9 cellular contexts compared by ENCODE assay signal in the genomic region with DNA sequence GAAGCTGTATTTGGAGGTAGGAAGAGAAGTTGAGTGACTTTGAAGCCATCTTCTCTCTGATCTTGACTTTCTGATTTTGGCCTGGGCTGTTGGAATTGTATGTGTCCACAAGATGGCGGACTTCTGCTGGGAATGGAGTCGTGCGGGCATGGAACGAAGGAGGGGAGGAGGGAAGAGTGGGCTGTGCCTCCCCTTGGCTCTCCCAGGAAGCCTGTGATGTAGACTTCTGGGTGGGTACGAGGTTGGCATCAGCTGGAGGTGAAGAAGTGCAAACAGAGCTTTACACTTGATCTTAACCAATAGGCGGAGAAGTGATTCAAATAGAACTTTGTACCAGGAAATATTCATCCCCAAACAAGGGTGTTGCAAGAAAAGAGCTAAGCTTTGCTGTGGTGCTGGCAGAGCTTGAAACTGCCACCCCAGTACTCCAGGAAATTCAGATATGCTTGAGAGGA. TPM values are rescaled to one million over a fixed set of nuclear protein-coding genes. Genes with fewer than 3 reads are reported as not detected.
DNase-seq lines count a peak whose midpoint lies in the region; ATAC-seq and TF ChIP-seq lines count a peak whose summit lies in the region.
"Had no signal": no experiment of that assay in that cellular context is flagged by ENCODE, and none has a peak within 500 bp of the region (broad histone marks: within the 10 kb centered on the region; RNA-seq: fewer than 3 reads in every experiment).

No MANE protein-coding gene starts in this region.

- in situ Hi-C loops in GM13976 (cut with MboI; ENCODE audit: low sequenced_read_pairs, unreplicated experiment): no loop called here

- H3K36me3 Mint-ChIP-seq in activated naive CD4-positive, alpha-beta T cell treated with anti-CD3 and anti-CD28 coated beads, Interleukin-2, amount 50 U/mL, for 72 hours: no peaks in the 10 kb centered on the region
- H3K36me3 Mint-ChIP-seq in glutamatergic neuron (ENCODE audit: unreplicated experiment): no peaks in the 10 kb centered on the region
- H3K36me3 Mint-ChIP-seq: IgD-negative memory B cell had no signal

- ATAC-seq in activated naive CD4-positive, alpha-beta T cell treated with anti-CD3 and anti-CD28 coated beads, Interleukin-2, amount 50 U/mL, for 72 hours: peak; percentile 64 to 68
- ATAC-seq in HG02678 (IDR thresholded peaks at IDR 0.05; ENCODE audit: unreplicated experiment): no peak

- peaks cover 7% of the 10 kb centered on the region for H3K27me3 Mint-ChIP-seq in glutamatergic neuron (ENCODE audit: unreplicated experiment)

- TF ChIP-seq CTCF in GM13976 (IDR thresholded peaks at IDR 0.05; ENCODE audit: borderline replicate concordance, control extremely low read depth, extremely low read depth, insufficient read depth, missing control alignments) (peak; percentile 59), glutamatergic neuron (IDR thresholded peaks at IDR 0.05; ENCODE audit: partially characterized antibody, unreplicated experiment) (peak; percentile 70)

- intact Hi-C loops in posterior vena cava (cut with DNase I): no loop called here

- H3K4me1 Mint-ChIP-seq in glutamatergic neuron (ENCODE audit: low read depth, unreplicated experiment): peaks cover 8% of the 10 kb centered on the region

- no peaks in the 10 kb centered on the region for H3K9me3 Mint-ChIP-seq in activated naive CD4-positive, alpha-beta T cell treated with anti-CD3 and anti-CD28 coated beads, Interleukin-2, amount 50 U/mL, for 72 hours
- H3K9me3 Mint-ChIP-seq in glutamatergic neuron (ENCODE audit: unreplicated experiment): peaks cover 3% of the 10 kb centered on the region
- H3K9me3 Mint-ChIP-seq: IgD-negative memory B cell had no signal

- DNase-seq in Ammon's horn (ENCODE audit: low spot score) (peak; percentile 83), GM13976 (ENCODE audit: low spot score) (peak; percentile 44), NCI-H748 treated with DMSO at 0.1 percent for 48 hours (lab: John Stamatoyannopoulos, UW) (peak; percentile 31), glutamatergic neuron (peak; percentile 69), posterior vena cava (ENCODE audit: low spot score) (peak; percentile 76)
- DNase-seq in activated naive CD4-positive, alpha-beta T cell treated with anti-CD3 and anti-CD28 coated beads, Interleukin-2, amount 50 U/mL, for 72 hours (ENCODE audit: low spot score in 2 of 2): peak in 1 of 2 donors; percentile 41
- DNase-seq in activated CD4-positive, CD25-positive, alpha-beta regulatory T cell treated with anti-CD3 and anti-CD28 coated beads, Interleukin-2, amount 50 U/mL, for 72 hours: no peak

- peak overlapping the region in 1 of 2 donors; percentile 7 for H3K27ac Mint-ChIP-seq in activated naive CD4-positive, alpha-beta T cell treated with anti-CD3 and anti-CD28 coated beads, Interleukin-2, amount 50 U/mL, for 72 hours
- H3K27ac Mint-ChIP-seq in glutamatergic neuron (ENCODE audit: unreplicated experiment): no peak overlapping the region
- H3K27ac Mint-ChIP-seq: IgD-negative memory B cell had no signal

- H3K4me3 Mint-ChIP-seq in glutamatergic neuron (ENCODE audit: unreplicated experiment): no peak overlapping the region
- H3K4me3 Mint-ChIP-seq: IgD-negative memory B cell had no signal

RNA-seq across cellular contexts. Expression of gene TMEM220, which starts 7.4 kb away (rescaled TPM):
- total RNA-seq in activated naive CD4-positive, alpha-beta T cell treated with anti-CD3 and anti-CD28 coated beads, Interleukin-2, amount 50 U/mL, for 72 hours: 1 to 10 TPM in 1 of 2 donors, under 1 TPM in 1; 0.09 to 1.7 TPM
- total RNA-seq in glutamatergic neuron (ENCODE audit: unreplicated experiment): 1.6 TPM
- total RNA-seq in posterior vena cava: 10 to 100 TPM; 11.8 to 15.2 TPM

RNA-seq across cellular contexts. Expression of gene ADPRM, which starts 39.8 kb away (rescaled TPM):
- total RNA-seq in activated naive CD4-positive, alpha-beta T cell treated with anti-CD3 and anti-CD28 coated beads, Interleukin-2, amount 50 U/mL, for 72 hours: 10 to 100 TPM; 10.0 to 11.5 TPM
- total RNA-seq in glutamatergic neuron (ENCODE audit: unreplicated experiment) (7.9 TPM), posterior vena cava (10 to 100 TPM in 1 of 2 donors, 1 to 10 TPM in 1; 8.5 to 12.0 TPM)

RNA-seq across cellular contexts. Expression of gene SCO1, which starts 39.9 kb away (rescaled TPM):
- total RNA-seq in activated naive CD4-positive, alpha-beta T cell treated with anti-CD3 and anti-CD28 coated beads, Interleukin-2, amount 50 U/mL, for 72 hours: 10 to 100 TPM; 28.1 to 36.3 TPM
- total RNA-seq in glutamatergic neuron (ENCODE audit: unreplicated experiment): 20.6 TPM
- total RNA-seq in posterior vena cava: 10 to 100 TPM; 21.7 to 25.8 TPM
